Comparison of ENCODE assay signal across 30 cellular contexts in the genomic region with DNA sequence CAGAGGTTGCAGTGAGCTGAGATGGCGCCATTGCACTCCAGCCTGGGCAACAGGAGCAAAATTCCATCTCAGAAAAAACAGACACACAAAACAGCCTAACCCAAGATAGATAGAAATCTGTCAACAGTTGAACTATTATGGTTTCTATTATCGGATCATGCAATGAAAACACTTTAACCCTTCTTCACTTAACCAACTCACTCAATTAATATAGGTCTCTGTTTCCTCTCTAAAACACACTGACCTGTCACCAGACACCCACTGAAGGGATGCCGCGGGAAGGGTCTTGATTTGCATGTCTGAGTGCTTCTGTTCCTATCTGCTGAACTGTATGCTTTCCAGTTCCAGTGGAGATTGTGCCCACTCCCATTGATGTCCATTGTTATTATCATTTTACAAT.
"Had no signal": no experiment of that assay in that cellular context is flagged by ENCODE, and none has a peak within 500 bp of the region (broad histone marks: within the 10 kb centered on the region; RNA-seq: fewer than 3 reads in every experiment).

No MANE protein-coding gene starts in this region.

- H3K27ac Mint-ChIP-seq: activated B cell treated with CpG ODN at 0.5 μM for 24 hours; activated CD4-positive, alpha-beta memory T cell treated with anti-CD3 and anti-CD28 coated beads for 36 hours; activated CD4-positive, alpha-beta T cell treated with anti-CD3 and anti-CD28 coated beads, Interleukin-2, amount 10 ng/mL, durations not matched to agents 24 days and 14 days; activated CD8-positive, alpha-beta T cell treated with anti-CD3 and anti-CD28 coated beads for 36 hours; activated naive CD4-positive, alpha-beta T cell treated with anti-CD3 and anti-CD28 coated beads for 36 hours; activated naive CD8-positive, alpha-beta T cell treated with anti-CD3 and anti-CD28 coated beads for 36 hours; activated T-cell treated with anti-CD3 and anti-CD28 coated beads, Interleukin-2, amount 50 U/mL, for 72 hours; activated T-helper 1 cell treated with anti-CD3 and anti-CD28 coated beads, Interleukin-12 subunit alpha, Interleukin-12 subunit beta, Interleukin-2, Interleukin-4 antibody, amounts not matched to agents 30 ng/mL and 10 ng/mL and 1 ng/mL, durations not matched to agents 14 hours and 24 hours and 36 hours; activated T-helper 17 cell treated with anti-CD3 and anti-CD28 coated beads, Interleukin-2, amount 50 U/mL, for 72 hours; brain; T-helper 17 cell had no signal

- H3K4me1 Mint-ChIP-seq: activated B cell treated with CpG ODN at 0.5 μM for 24 hours; activated CD4-positive, alpha-beta T cell treated with anti-CD3 and anti-CD28 coated beads, Interleukin-2, amount 10 ng/mL, durations not matched to agents 24 days and 14 days; activated naive CD8-positive, alpha-beta T cell treated with anti-CD3 and anti-CD28 coated beads for 36 hours; activated T-helper 17 cell treated with anti-CD3 and anti-CD28 coated beads, Interleukin-2, amount 50 U/mL, for 72 hours; T-helper 17 cell had no signal

- DNase-seq: activated B cell treated with CpG ODN at 0.5 μM for 24 hours; activated CD4-positive, alpha-beta memory T cell treated with anti-CD3 and anti-CD28 coated beads for 36 hours; activated CD4-positive, alpha-beta T cell treated with anti-CD3 and anti-CD28 coated beads for 4 hours; activated CD4-positive, alpha-beta T cell treated with anti-CD3 and anti-CD28 coated beads, Interleukin-2, amount 10 ng/mL, durations not matched to agents 24 days and 14 days; activated CD4-positive, alpha-beta T cell treated with anti-CD3 and anti-CD28 coated beads, Interleukin-2, amount 50 U/mL, for 1 hour; activated CD4-positive, alpha-beta T cell treated with anti-CD3 and anti-CD28 coated beads, Interleukin-2, amount 50 U/mL, for 4 hours; activated CD4-positive, CD25-positive, alpha-beta regulatory T cell treated with anti-CD3 and anti-CD28 coated beads, Interleukin-2, amount 50 U/mL, for 72 hours; activated CD8-positive, alpha-beta memory T cell treated with anti-CD3 and anti-CD28 coated beads, Interleukin-2, amount 50 U/mL, for 4 hours; activated CD8-positive, alpha-beta T cell treated with anti-CD3 and anti-CD28 coated beads for 36 hours; activated effector memory CD4-positive, alpha-beta T cell treated with anti-CD3 and anti-CD28 coated beads, Interleukin-2, amount 50 U/mL, for 16 hours; activated gamma-delta T cell treated with Interleukin-2 at 50 U/mL for 16 hours; activated naive CD4-positive, alpha-beta T cell; activated naive CD4-positive, alpha-beta T cell treated with anti-CD3 and anti-CD28 coated beads for 36 hours; activated naive CD4-positive, alpha-beta T cell treated with anti-CD3 and anti-CD28 coated beads, Interleukin-2, amount 50 U/mL, for 16 hours; activated naive CD8-positive, alpha-beta T cell treated with anti-CD3 and anti-CD28 coated beads for 36 hours; activated T-cell treated with anti-CD3 and anti-CD28 coated beads for 4 hours; activated T-cell treated with anti-CD3 and anti-CD28 coated beads, Interleukin-2, amount 50 U/mL, for 1 hour; activated T-cell treated with anti-CD3 and anti-CD28 coated beads, Interleukin-2, amount 50 U/mL, for 4 hours; activated T-cell treated with anti-CD3 and anti-CD28 coated beads, Interleukin-2, amount 50 U/mL, for 72 hours; adrenal gland; amygdala; anterior cingulate cortex; central memory CD4-positive, alpha-beta T cell; T-helper 17 cell; T-helper 9 cell had no signal

- H3K36me3 ChIP-seq: adrenal gland, ascending aorta had no signal

- H3K4me1 ChIP-seq: adrenal gland had no signal

- H3K9me3 Mint-ChIP-seq: activated B cell treated with CpG ODN at 0.5 μM for 24 hours; activated CD4-positive, alpha-beta memory T cell treated with anti-CD3 and anti-CD28 coated beads for 36 hours; activated CD4-positive, alpha-beta T cell treated with anti-CD3 and anti-CD28 coated beads, Interleukin-2, amount 10 ng/mL, durations not matched to agents 24 days and 14 days; activated CD8-positive, alpha-beta T cell treated with anti-CD3 and anti-CD28 coated beads for 36 hours; activated naive CD4-positive, alpha-beta T cell treated with anti-CD3 and anti-CD28 coated beads for 36 hours; activated naive CD4-positive, alpha-beta T cell treated with anti-CD3 and anti-CD28 coated beads, Interleukin-2, amount 50 U/mL, for 72 hours; activated naive CD8-positive, alpha-beta T cell treated with anti-CD3 and anti-CD28 coated beads for 36 hours; activated T-cell treated with anti-CD3 and anti-CD28 coated beads, Interleukin-2, amount 50 U/mL, for 4 hours; activated T-cell treated with anti-CD3 and anti-CD28 coated beads, Interleukin-2, amount 50 U/mL, for 72 hours; activated T-helper 1 cell treated with anti-CD3 and anti-CD28 coated beads, Interleukin-12 subunit alpha, Interleukin-12 subunit beta, Interleukin-2, Interleukin-4 antibody, amounts not matched to agents 30 ng/mL and 10 ng/mL and 1 ng/mL, durations not matched to agents 14 hours and 24 hours and 36 hours; activated T-helper 17 cell treated with anti-CD3 and anti-CD28 coated beads, Interleukin-2, amount 50 U/mL, for 72 hours had no signal

- H3K4me3 Mint-ChIP-seq: activated B cell treated with CpG ODN at 0.5 μM for 24 hours; activated CD4-positive, alpha-beta memory T cell treated with anti-CD3 and anti-CD28 coated beads for 36 hours; activated CD4-positive, alpha-beta T cell treated with anti-CD3 and anti-CD28 coated beads, Interleukin-2, amount 10 ng/mL, durations not matched to agents 24 days and 14 days; activated CD8-positive, alpha-beta T cell treated with anti-CD3 and anti-CD28 coated beads for 36 hours; activated naive CD4-positive, alpha-beta T cell treated with anti-CD3 and anti-CD28 coated beads for 36 hours; activated naive CD8-positive, alpha-beta T cell treated with anti-CD3 and anti-CD28 coated beads for 36 hours; activated T-cell treated with anti-CD3 and anti-CD28 coated beads, Interleukin-2, amount 50 U/mL, for 4 hours; activated T-cell treated with anti-CD3 and anti-CD28 coated beads, Interleukin-2, amount 50 U/mL, for 72 hours; activated T-helper 1 cell treated with anti-CD3 and anti-CD28 coated beads, Interleukin-12 subunit alpha, Interleukin-12 subunit beta, Interleukin-2, Interleukin-4 antibody, amounts not matched to agents 30 ng/mL and 10 ng/mL and 1 ng/mL, durations not matched to agents 14 hours and 24 hours and 36 hours; activated T-helper 17 cell treated with anti-CD3 and anti-CD28 coated beads, Interleukin-2, amount 50 U/mL, for 72 hours; brain; T-helper 17 cell had no signal

- H3K27me3 Mint-ChIP-seq: activated B cell treated with CpG ODN at 0.5 μM for 24 hours; activated CD4-positive, alpha-beta memory T cell treated with anti-CD3 and anti-CD28 coated beads for 36 hours; activated CD8-positive, alpha-beta T cell treated with anti-CD3 and anti-CD28 coated beads for 36 hours; activated naive CD8-positive, alpha-beta T cell treated with anti-CD3 and anti-CD28 coated beads for 36 hours; brain had no signal

- H3K9me3 ChIP-seq: adrenal gland, ascending aorta had no signal

- H3K36me3 Mint-ChIP-seq: activated CD4-positive, alpha-beta memory T cell treated with anti-CD3 and anti-CD28 coated beads for 36 hours; activated naive CD4-positive, alpha-beta T cell treated with anti-CD3 and anti-CD28 coated beads, Interleukin-2, amount 50 U/mL, for 72 hours; activated naive CD8-positive, alpha-beta T cell treated with anti-CD3 and anti-CD28 coated beads for 36 hours; brain had no signal

- H3K4me3 ChIP-seq: adrenal gland, ascending aorta had no signal

- H3K27me3 ChIP-seq: adrenal gland, ascending aorta had no signal

- ATAC-seq: activated CD8-positive, alpha-beta T cell treated with anti-CD3 and anti-CD28 coated beads for 36 hours; activated naive CD4-positive, alpha-beta T cell treated with anti-CD3 and anti-CD28 coated beads, Interleukin-2, amount 50 U/mL, for 72 hours; activated T-cell treated with anti-CD3 and anti-CD28 coated beads, Interleukin-2, amount 50 U/mL, for 4 hours; activated T-cell treated with anti-CD3 and anti-CD28 coated beads, Interleukin-2, amount 50 U/mL, for 72 hours; activated T-helper 17 cell treated with anti-CD3 and anti-CD28 coated beads, Interleukin-2, amount 50 U/mL, for 72 hours; T-helper 17 cell had no signal
